20 cellular contexts compared by ENCODE assay signal in genomic region chrX:121260568-121261240, GRCh38.
"Had no signal": no experiment of that assay in that cellular context is flagged by ENCODE, and none has a peak within 500 bp of the region (broad histone marks: within the 10 kb centered on the region; RNA-seq: fewer than 3 reads in every experiment).

No MANE protein-coding gene starts in this region.

- DNase-seq: activated CD4-positive, alpha-beta T cell treated with anti-CD3 and anti-CD28 coated beads for 1 hour; activated CD4-positive, alpha-beta T cell treated with anti-CD3 and anti-CD28 coated beads, Interleukin-2, amount 50 U/mL, for 48 hours; activated CD8-positive, alpha-beta memory T cell treated with anti-CD3 and anti-CD28 coated beads, Interleukin-2, amount 10 ng/mL, durations not matched to agents 7 days and 5 days; activated naive CD4-positive, alpha-beta T cell treated with anti-CD3 and anti-CD28 coated beads, Interleukin-2, amount 10 ng/mL, durations not matched to agents 7 days and 5 days; activated T-cell treated with anti-CD3 and anti-CD28 coated beads, Interleukin-2, amount 50 U/mL, for 24 hours; caudate nucleus; colonic mucosa; effector CD4-positive, alpha-beta T cell; kidney; left ventricle myocardium superior; right lobe of liver; spleen; upper lobe of left lung had no signal

- H3K27ac ChIP-seq: colonic mucosa, right lobe of liver, spleen, suprapubic skin, upper lobe of left lung, VCaP had no signal

- H3K4me3 ChIP-seq: colonic mucosa, right lobe of liver, spleen, suprapubic skin, upper lobe of left lung had no signal

- H3K36me3 ChIP-seq: colonic mucosa, right lobe of liver, spleen, suprapubic skin, upper lobe of left lung had no signal

- H3K9me3 Mint-ChIP-seq: activated naive CD4-positive, alpha-beta T cell treated with anti-CD3 and anti-CD28 coated beads, Interleukin-2, amount 10 ng/mL, durations not matched to agents 7 days and 5 days; activated T-cell treated with anti-CD3 and anti-CD28 coated beads, Interleukin-2, amount 50 U/mL, for 24 hours; memory B cell; natural killer cell treated with Interleukin-12 subunit alpha and Interleukin-12 subunit beta and Interleukin-15 and Interleukin-18, amount 100 ng/mL, for 72 hours; stimulated activated naive CD8-positive, alpha-beta T cell treated with anti-CD3 and anti-CD28 coated beads, Interleukin-15, Interleukin-2, amounts not matched to agents 100 ng/mL and 50 ng/mL, for 24 hours had no signal

- H3K9me3 ChIP-seq: colonic mucosa, right lobe of liver, spleen, suprapubic skin, upper lobe of left lung had no signal

- H3K4me1 Mint-ChIP-seq: activated CD8-positive, alpha-beta memory T cell treated with anti-CD3 and anti-CD28 coated beads, Interleukin-2, amount 10 ng/mL, durations not matched to agents 7 days and 5 days; activated naive CD4-positive, alpha-beta T cell treated with anti-CD3 and anti-CD28 coated beads, Interleukin-2, amount 10 ng/mL, durations not matched to agents 7 days and 5 days; memory B cell had no signal

- H3K4me1 ChIP-seq: colonic mucosa, right lobe of liver, spleen, suprapubic skin, upper lobe of left lung had no signal

- H3K4me3 Mint-ChIP-seq: activated CD8-positive, alpha-beta memory T cell treated with anti-CD3 and anti-CD28 coated beads, Interleukin-2, amount 10 ng/mL, durations not matched to agents 7 days and 5 days; activated naive CD4-positive, alpha-beta T cell treated with anti-CD3 and anti-CD28 coated beads, Interleukin-2, amount 10 ng/mL, durations not matched to agents 7 days and 5 days; activated T-cell treated with anti-CD3 and anti-CD28 coated beads, Interleukin-2, amount 50 U/mL, for 24 hours; memory B cell; natural killer cell treated with Interleukin-12 subunit alpha and Interleukin-12 subunit beta and Interleukin-15 and Interleukin-18, amount 100 ng/mL, for 72 hours; stimulated activated naive CD8-positive, alpha-beta T cell treated with anti-CD3 and anti-CD28 coated beads, Interleukin-15, Interleukin-2, amounts not matched to agents 100 ng/mL and 50 ng/mL, for 24 hours had no signal

- H3K27me3 ChIP-seq: colonic mucosa, right lobe of liver, spleen, suprapubic skin, upper lobe of left lung had no signal

- H3K36me3 Mint-ChIP-seq: activated CD8-positive, alpha-beta memory T cell treated with anti-CD3 and anti-CD28 coated beads, Interleukin-2, amount 10 ng/mL, durations not matched to agents 7 days and 5 days; activated naive CD4-positive, alpha-beta T cell treated with anti-CD3 and anti-CD28 coated beads, Interleukin-2, amount 10 ng/mL, durations not matched to agents 7 days and 5 days; memory B cell; natural killer cell treated with Interleukin-12 subunit alpha and Interleukin-12 subunit beta and Interleukin-15 and Interleukin-18, amount 100 ng/mL, for 72 hours had no signal

- H3K27me3 Mint-ChIP-seq: activated CD8-positive, alpha-beta memory T cell treated with anti-CD3 and anti-CD28 coated beads, Interleukin-2, amount 10 ng/mL, durations not matched to agents 7 days and 5 days; activated naive CD4-positive, alpha-beta T cell treated with anti-CD3 and anti-CD28 coated beads, Interleukin-2, amount 10 ng/mL, durations not matched to agents 7 days and 5 days; natural killer cell treated with Interleukin-12 subunit alpha and Interleukin-12 subunit beta and Interleukin-15 and Interleukin-18, amount 100 ng/mL, for 72 hours; progenitor cell of endocrine pancreas; stimulated activated naive CD8-positive, alpha-beta T cell treated with anti-CD3 and anti-CD28 coated beads, Interleukin-15, Interleukin-2, amounts not matched to agents 100 ng/mL and 50 ng/mL, for 24 hours had no signal

- H3K27ac Mint-ChIP-seq: activated CD8-positive, alpha-beta memory T cell treated with anti-CD3 and anti-CD28 coated beads, Interleukin-2, amount 10 ng/mL, durations not matched to agents 7 days and 5 days; activated naive CD4-positive, alpha-beta T cell treated with anti-CD3 and anti-CD28 coated beads, Interleukin-2, amount 10 ng/mL, durations not matched to agents 7 days and 5 days; activated T-cell treated with anti-CD3 and anti-CD28 coated beads, Interleukin-2, amount 50 U/mL, for 24 hours; memory B cell; natural killer cell treated with Interleukin-12 subunit alpha and Interleukin-12 subunit beta and Interleukin-15 and Interleukin-18, amount 100 ng/mL, for 72 hours; progenitor cell of endocrine pancreas; stimulated activated naive CD8-positive, alpha-beta T cell treated with anti-CD3 and anti-CD28 coated beads, Interleukin-15, Interleukin-2, amounts not matched to agents 100 ng/mL and 50 ng/mL, for 24 hours had no signal

- ATAC-seq: activated CD8-positive, alpha-beta memory T cell treated with anti-CD3 and anti-CD28 coated beads, Interleukin-2, amount 10 ng/mL, durations not matched to agents 7 days and 5 days; left ventricle myocardium superior; natural killer cell treated with Interleukin-12 subunit alpha and Interleukin-12 subunit beta and Interleukin-15 and Interleukin-18, amount 100 ng/mL, for 72 hours; right lobe of liver; SK-N-SH treated with all-trans-retinoic acid at 6 μM for 48 hours had no signal
